Comparison of ENCODE assay signal across 19 cellular contexts in the genomic region with DNA sequence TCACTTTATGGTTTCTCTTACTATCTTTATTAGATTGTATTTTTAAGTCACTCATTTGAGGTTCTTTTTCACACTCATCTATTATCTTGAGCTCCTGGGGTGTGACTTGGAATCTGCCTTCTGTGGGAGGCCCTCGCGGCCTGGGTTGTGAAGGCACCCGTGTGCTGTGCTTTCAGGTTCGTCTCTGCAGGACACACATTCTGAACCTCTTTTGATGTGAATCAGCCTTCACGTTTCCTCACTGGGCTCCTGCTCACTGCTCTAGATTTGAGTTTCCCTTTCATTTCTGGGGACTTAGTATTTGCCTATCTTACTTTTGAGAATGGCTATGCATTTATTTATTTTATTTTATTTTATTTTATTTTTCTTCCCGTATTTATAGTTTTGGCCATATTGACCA.
"Had no signal": no experiment of that assay in that cellular context is flagged by ENCODE, and none has a peak within 500 bp of the region (broad histone marks: within the 10 kb centered on the region; RNA-seq: fewer than 3 reads in every experiment).

No MANE protein-coding gene starts in this region.

- H3K27me3 Mint-ChIP-seq: dendritic cell treated with granulocyte-macrophage colony-stimulating factor and Interleukin-4, amounts not matched to agents 40 ng/mL and 50 ng/mL, for 4 days; naive thymus-derived CD8-positive, alpha-beta T cell; T-helper 17 cell; type B pancreatic cell had no signal

- H3K4me1 ChIP-seq: breast epithelium, pancreas, right lobe of liver, testis had no signal

- H3K36me3 Mint-ChIP-seq: activated naive CD4-positive, alpha-beta T cell treated with anti-CD3 and anti-CD28 coated beads, Interleukin-2, amount 50 U/mL, for 72 hours; naive thymus-derived CD8-positive, alpha-beta T cell; type B pancreatic cell had no signal

- H3K4me3 Mint-ChIP-seq: activated T-helper 1 cell treated with anti-CD3 and anti-CD28 coated beads, Interleukin-12 subunit alpha, Interleukin-12 subunit beta, Interleukin-2, Interleukin-4 antibody, amounts not matched to agents 30 ng/mL and 10 ng/mL and 1 ng/mL, durations not matched to agents 14 hours and 24 hours and 36 hours; dendritic cell treated with granulocyte-macrophage colony-stimulating factor and Interleukin-4, amounts not matched to agents 40 ng/mL and 50 ng/mL, for 4 days; T-helper 17 cell; type B pancreatic cell had no signal

- H3K9me3 Mint-ChIP-seq: type B pancreatic cell had no signal

- ATAC-seq: activated naive CD4-positive, alpha-beta T cell treated with anti-CD3 and anti-CD28 coated beads, Interleukin-2, amount 50 U/mL, for 72 hours; left cardiac atrium; naive thymus-derived CD8-positive, alpha-beta T cell; pancreas; right lobe of liver; T-helper 17 cell had no signal

- H3K9me3 ChIP-seq: adrenal gland, breast epithelium, neutrophil, pancreas, right lobe of liver, testis had no signal

- H3K27me3 ChIP-seq: adrenal gland, breast epithelium, neutrophil, pancreas, right lobe of liver, testis had no signal

- H3K27ac ChIP-seq: adrenal gland, breast epithelium, neutrophil, pancreas, right lobe of liver, testis, WERI-Rb-1 had no signal

- H3K36me3 ChIP-seq: adrenal gland, breast epithelium, neutrophil, pancreas, right lobe of liver, WERI-Rb-1 had no signal

- H3K4me3 ChIP-seq: adrenal gland, breast epithelium, pancreas, right lobe of liver, testis had no signal

- H3K27ac Mint-ChIP-seq: activated naive CD4-positive, alpha-beta T cell treated with anti-CD3 and anti-CD28 coated beads, Interleukin-2, amount 50 U/mL, for 72 hours; activated T-helper 1 cell treated with anti-CD3 and anti-CD28 coated beads, Interleukin-12 subunit alpha, Interleukin-12 subunit beta, Interleukin-2, Interleukin-4 antibody, amounts not matched to agents 30 ng/mL and 10 ng/mL and 1 ng/mL, durations not matched to agents 14 hours and 24 hours and 36 hours; dendritic cell treated with granulocyte-macrophage colony-stimulating factor and Interleukin-4, amounts not matched to agents 40 ng/mL and 50 ng/mL, for 4 days; naive thymus-derived CD8-positive, alpha-beta T cell; T-helper 17 cell; type B pancreatic cell had no signal

- DNase-seq: activated CD4-positive, alpha-beta T cell treated with anti-CD3 and anti-CD28 coated beads, Interleukin-2, amount 50 U/mL, for 4 hours; activated gamma-delta T cell treated with Interleukin-2 at 50 U/mL for 16 hours; activated T-cell treated with anti-CD3 and anti-CD28 coated beads for 4 hours; adrenal gland; left cardiac atrium; naive thymus-derived CD8-positive, alpha-beta T cell; pancreas; right lobe of liver; small intestine; stimulated activated CD4-positive, alpha-beta T cell treated with anti-CD3 and anti-CD28 coated beads, Interleukin-4, amount 100 ng/mL, for 1 hour; T-helper 17 cell; testis; WERI-Rb-1 had no signal
